In the genomic region with DNA sequence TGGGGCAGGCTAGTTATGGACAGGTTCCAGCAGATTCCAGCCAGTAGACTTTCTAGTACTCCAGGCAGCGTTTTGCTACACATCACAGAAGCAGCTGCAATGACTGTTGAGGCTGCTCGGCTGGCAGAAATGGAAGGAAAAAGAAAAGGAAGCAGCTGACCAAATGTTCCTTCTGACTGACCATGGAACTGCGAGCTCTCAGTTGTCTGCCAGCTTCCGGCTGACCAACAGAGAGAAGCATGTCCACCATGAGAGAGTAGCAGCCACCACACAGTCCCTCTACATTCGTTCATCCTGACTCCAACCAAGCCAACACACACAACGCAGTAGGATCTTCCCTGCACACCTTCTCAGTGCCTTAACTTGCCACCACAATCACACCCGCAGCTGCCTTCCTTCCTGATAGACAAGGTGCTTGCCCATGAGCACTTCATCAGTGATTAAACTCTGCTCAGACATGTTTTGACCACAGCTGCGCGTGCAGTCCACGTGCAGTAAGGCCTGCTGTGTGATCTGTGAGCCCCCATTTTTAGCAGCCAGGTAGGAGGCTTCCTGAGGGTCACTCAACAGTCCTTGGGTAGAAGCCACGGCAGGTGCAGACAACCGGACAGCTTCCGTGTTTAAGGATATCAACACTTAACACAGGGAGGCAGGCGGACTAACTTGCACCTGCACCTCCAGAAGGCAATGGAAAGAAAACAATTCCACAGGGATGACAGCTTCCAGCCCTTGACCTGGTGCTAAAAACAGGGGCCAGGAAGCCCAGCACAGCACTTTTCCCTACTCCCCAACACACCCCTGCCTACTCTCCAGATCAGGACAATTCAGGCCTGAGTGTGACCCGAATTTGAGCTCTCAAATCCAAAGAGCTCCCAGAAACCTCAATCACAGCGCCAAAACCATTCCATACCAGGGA, we compare ENCODE assay signal across 8 cellular contexts. TPM values are rescaled to one million over a fixed set of nuclear protein-coding genes. Genes with fewer than 3 reads are reported as not detected.
DNase-seq lines count a peak whose midpoint lies in the region; ATAC-seq lines count a peak whose summit lies in the region.

No MANE protein-coding gene starts in this region.

- H3K4me1 Mint-ChIP-seq in IgD-negative memory B cell = peaks cover 31 to 39% (median 32%) of the 10 kb centered on the region in 3 donors

- H3K9me3 Mint-ChIP-seq in IgD-negative memory B cell = no peaks in the 10 kb centered on the region

- ATAC-seq in HG02938 (IDR thresholded peaks at IDR 0.05; ENCODE audit: unreplicated experiment) = no peak

- H3K36me3 ChIP-seq in duodenal mucosa (ENCODE audit: control insufficient read depth in 1 of 2, insufficient read depth in 2 of 2, low read length in 2 of 2) (peaks cover 4 to 12% of the 10 kb centered on the region in 2 donors), stomach smooth muscle (ENCODE audit: control insufficient read depth in 2 of 2, insufficient read depth in 2 of 2, low read length in 2 of 2) (peaks cover 3 to 4% of the 10 kb centered on the region in 2 donors)

- H3K9ac ChIP-seq in duodenal mucosa (ENCODE audit: low read depth in 1 of 2, low read length in 2 of 2) = peak overlapping the region; percentile 65 to 70
- H3K9ac ChIP-seq in stomach smooth muscle (ENCODE audit: low read length in 2 of 2) = peak overlapping the region; percentile 69 to 78

- no peaks in the 10 kb centered on the region for H3K9me3 ChIP-seq in duodenal mucosa (ENCODE audit: control insufficient read depth in 1 of 2, low read length in 2 of 2)
- no peaks in the 10 kb centered on the region for H3K9me3 ChIP-seq in stomach smooth muscle (ENCODE audit: control insufficient read depth in 2 of 2, low read length in 2 of 2)

- peaks cover 1% of the 10 kb centered on the region for H3K36me3 Mint-ChIP-seq in IgD-negative memory B cell

- peak overlapping the region; percentile 80 to 100 (median 96) for H3K4me3 Mint-ChIP-seq in IgD-negative memory B cell

- H3K27ac ChIP-seq in duodenal mucosa (ENCODE audit: low read depth, low read length) = no peak overlapping the region
- peak overlapping the region; percentile 55 for H3K27ac ChIP-seq in stomach smooth muscle (ENCODE audit: low read length)

- no peaks in the 10 kb centered on the region for H3K27me3 Mint-ChIP-seq in IgD-negative memory B cell

- DNase-seq in DMS 273 (lab: John Stamatoyannopoulos, UW; ENCODE audit: unreplicated experiment) (peak; percentile 58), DMS 273 treated with DMSO at 0.1 percent for 48 hours (lab: John Stamatoyannopoulos, UW) (no peak), T-helper 9 cell (peak; percentile 9), lung microvascular endothelial cell (ENCODE audit: low read depth in 2 of 2) (peak; percentile 79)

- peak overlapping the region; percentile 79 to 98 (median 95) for H3K27ac Mint-ChIP-seq in IgD-negative memory B cell

- peaks cover 20 to 22% of the 10 kb centered on the region in 2 donors for H3K4me1 ChIP-seq in duodenal mucosa (ENCODE audit: control insufficient read depth in 1 of 2, insufficient read depth in 2 of 2, low read length in 2 of 2)
- peaks cover 28% of the 10 kb centered on the region for H3K4me1 ChIP-seq in stomach smooth muscle (ENCODE audit: control insufficient read depth, insufficient read depth, low read length)

- H3K27me3 ChIP-seq in duodenal mucosa (ENCODE audit: control insufficient read depth in 1 of 2, insufficient read depth in 2 of 2, low read length in 2 of 2) = no peaks in the 10 kb centered on the region
- H3K27me3 ChIP-seq in stomach smooth muscle (ENCODE audit: control insufficient read depth in 1 of 2, insufficient read depth in 2 of 2, low read length in 2 of 2) = no peaks in the 10 kb centered on the region

- H3K4me3 ChIP-seq in duodenal mucosa (ENCODE audit: low read depth in 1 of 2, low read length in 2 of 2) (peak overlapping the region; percentile 84 to 86), stomach smooth muscle (ENCODE audit: low read length in 2 of 2) (peak overlapping the region; percentile 73 to 88)

RNA-seq across cellular contexts. Expression of a gene that starts 1.0 kb away (rescaled TPM):
- polyA plus RNA-seq in IgD-negative memory B cell = 23.2 TPM
- 32.7 and 64.1 TPM in 2 replicates for total RNA-seq in lung microvascular endothelial cell

RNA-seq across cellular contexts. Expression of a gene that starts 8.8 kb away (rescaled TPM):
- 11.3 TPM for polyA plus RNA-seq in IgD-negative memory B cell
- total RNA-seq in lung microvascular endothelial cell = 7.6 and 11.7 TPM in 2 replicates
